Comparison of ENCODE assay signal across 3 cellular contexts in genomic region chr9:98272083-98272482, GRCh38.
"Had no signal": no experiment of that assay in that cellular context is flagged by ENCODE, and none has a peak within 500 bp of the region (broad histone marks: within the 10 kb centered on the region; RNA-seq: fewer than 3 reads in every experiment).

No MANE protein-coding gene starts in this region.

- H3K4me3 ChIP-seq: GM12878 had no signal

- DNase-seq: GDM1, GF-D8 had no signal

- ATAC-seq: GM12878 had no signal
